Comparison of ENCODE assay signal across 8 cellular contexts in the genomic region with DNA sequence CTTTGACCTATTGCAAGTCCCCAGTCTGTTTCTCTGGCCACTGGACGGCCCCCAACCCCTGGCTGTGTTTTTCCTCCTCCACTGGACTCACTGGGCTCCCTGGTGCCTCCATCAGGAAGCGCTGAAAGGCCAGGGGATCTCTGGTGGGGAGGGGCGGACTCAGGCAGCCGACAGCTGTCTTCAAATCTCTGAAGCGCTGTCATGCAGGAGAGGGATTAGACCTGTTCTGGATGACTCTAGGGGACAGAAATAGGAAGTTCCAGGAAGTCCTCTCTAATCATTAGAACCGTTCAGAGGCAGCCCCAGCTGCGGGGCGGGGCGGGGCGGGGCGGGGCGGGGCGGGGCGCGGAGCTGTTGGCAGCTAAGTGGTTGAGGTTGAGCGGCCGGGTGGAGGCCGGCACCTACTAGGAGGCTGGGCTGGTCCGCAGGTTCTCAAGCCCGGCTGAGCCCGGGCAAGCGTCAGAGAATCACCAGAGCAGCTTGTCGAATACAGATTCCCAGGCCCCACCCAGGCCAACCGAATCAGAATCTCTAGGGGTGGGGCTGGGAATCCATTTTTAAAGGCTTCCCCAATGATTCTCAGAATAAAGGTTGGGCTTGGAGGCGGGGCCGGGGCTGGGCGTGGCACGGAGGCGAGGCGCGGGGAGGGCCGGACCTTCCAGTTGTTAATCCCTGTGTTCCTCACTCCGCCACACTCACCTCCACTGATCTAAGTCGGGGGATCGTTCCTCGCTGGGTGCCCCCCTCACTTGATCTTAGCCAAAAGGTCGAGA. TPM values are rescaled to one million over a fixed set of nuclear protein-coding genes. Genes with fewer than 3 reads are reported as not detected.
DNase-seq lines count a peak whose midpoint lies in the region; ATAC-seq and TF ChIP-seq lines count a peak whose summit lies in the region.

No MANE protein-coding gene starts in this region.

- TF ChIP-seq CTCF in C4-2B (conservative IDR thresholded peaks at IDR 0.05) (no peak; the same call in 1 of the 2 replicates), fibroblast of the aortic adventitia (IDR thresholded peaks at IDR 0.05; ENCODE audit: insufficient read depth, low read length) (no peak), neural progenitor cell (IDR thresholded peaks at IDR 0.05) (no peak), tibial artery (IDR thresholded peaks at IDR 0.05) (no peak)

- H3F3A ChIP-seq in neural progenitor cell (ENCODE audit: low read depth) = peaks cover 19% of the 10 kb centered on the region

- no peaks in the 10 kb centered on the region for H3K36me3 Mint-ChIP-seq in neural progenitor cell

- H3K27ac ChIP-seq in C4-2B (peak overlapping the region; percentile 45; the same call in 1 of the 2 replicates), neural progenitor cell (no peak overlapping the region), tibial artery (peak overlapping the region; percentile 93 to 97)

- peak overlapping the region; percentile 74 for H3K4me2 ChIP-seq in neural progenitor cell

- H3K4me1 ChIP-seq in neural progenitor cell (peaks cover 3% of the 10 kb centered on the region), tibial artery (peaks cover 0 to 44% (median 30%) of the 10 kb centered on the region in 4 donors)

- peaks cover 27% of the 10 kb centered on the region for H3K27me3 Mint-ChIP-seq in neural progenitor cell (ENCODE audit: insufficient read depth, low read depth)

- H3K9me3 ChIP-seq in neural progenitor cell (ENCODE audit: low read depth) (no peaks in the 10 kb centered on the region), tibial artery (no peaks in the 10 kb centered on the region)

- peak; percentile 68 for ATAC-seq in GM19328 (IDR thresholded peaks at IDR 0.05; ENCODE audit: unreplicated experiment)
- ATAC-seq in HG03521 (IDR thresholded peaks at IDR 0.05; ENCODE audit: unreplicated experiment) = peak; percentile 55

- H3K4me1 Mint-ChIP-seq in neural progenitor cell = peaks cover 23% of the 10 kb centered on the region

- H2AFZ ChIP-seq in neural progenitor cell (replicated peaks) = no peak overlapping the region

- H3K4me3 Mint-ChIP-seq in neural progenitor cell = peak overlapping the region; percentile 76

- H3K36me3 ChIP-seq in neural progenitor cell (no peaks in the 10 kb centered on the region), tibial artery (peaks cover 22 to 24% (median 22%) of the 10 kb centered on the region in 3 donors)

- peak overlapping the region; percentile 25 for H3K4me3 ChIP-seq in fibroblast of the aortic adventitia (ENCODE audit: low read depth, low read length)
- H3K4me3 ChIP-seq in neural progenitor cell = peak overlapping the region; percentile 38
- H3K4me3 ChIP-seq in tibial artery = peak overlapping the region; percentile 39 to 47

- H3K27me3 ChIP-seq in neural progenitor cell (peaks cover 33% of the 10 kb centered on the region), tibial artery (no peaks in the 10 kb centered on the region)

- no peak overlapping the region for H3K27ac Mint-ChIP-seq in neural progenitor cell

- H3K79me2 ChIP-seq in neural progenitor cell (ENCODE audit: low read depth) = no peaks in the 10 kb centered on the region

- no peak overlapping the region for H3K9ac ChIP-seq in neural progenitor cell

- DNase-seq in NOMO-1 treated with DMSO at 0.1 percent for 48 hours (lab: John Stamatoyannopoulos, UW; ENCODE audit: unreplicated experiment) = peak; percentile 86
- peak; percentile 62 for DNase-seq in activated T-cell treated with anti-CD3 and anti-CD28 coated beads for 48 hours (ENCODE audit: low read depth)
- DNase-seq in fibroblast of the aortic adventitia (ENCODE audit: low read depth) = peak; percentile 69
- peak; percentile 82 for DNase-seq in neural progenitor cell (ENCODE audit: low spot score)
- peak; percentile 71 to 90 for DNase-seq in tibial artery

- H4K20me1 ChIP-seq in neural progenitor cell (ENCODE audit: low read depth) = no peaks in the 10 kb centered on the region

- intact Hi-C loops in tibial artery (cut with DNase I; ENCODE audit: low total_unique reads) = loop anchor here (5.0 kb wide), 1 partner anchor 33 kb away; no protein-coding TSS in a partner anchor

- H3K9me3 Mint-ChIP-seq in neural progenitor cell = no peaks in the 10 kb centered on the region

RNA-seq across cellular contexts. Expression of gene PHLDA3, which starts 11.4 kb away (rescaled TPM):
- 68.6 and 164 TPM in 2 replicates for total RNA-seq in fibroblast of the aortic adventitia (ENCODE audit: low replicate concordance)
- total RNA-seq in neural progenitor cell (ENCODE audit: low replicate concordance) = 1.9 and 11.8 TPM in 2 replicates

RNA-seq across cellular contexts. Expression of gene CSRP1, which starts 26.5 kb away (rescaled TPM):
- total RNA-seq in fibroblast of the aortic adventitia (ENCODE audit: low replicate concordance) (86.9 and 120 TPM in 2 replicates), neural progenitor cell (ENCODE audit: low replicate concordance) (2.5 and 4.1 TPM in 2 replicates)

RNA-seq across cellular contexts. Expression of gene NAV1, which starts 58.5 kb away (rescaled TPM):
- total RNA-seq in fibroblast of the aortic adventitia (ENCODE audit: low replicate concordance) (29.8 and 136 TPM in 2 replicates), neural progenitor cell (ENCODE audit: low replicate concordance) (60.7 and 83.0 TPM in 2 replicates)

RNA-seq across cellular contexts. Expression of gene TNNI1, which starts 58.9 kb away (rescaled TPM):
- total RNA-seq in fibroblast of the aortic adventitia (ENCODE audit: low replicate concordance) (0.27 TPM in 1 of 2 replicates, not detected in the other), neural progenitor cell (ENCODE audit: low replicate concordance) (0.43 and 1.3 TPM in 2 replicates)

Comparison
In these comparisons a context has a peak if more than half of its experiments do, and no peak if none do; other contexts are left out.
1. RNA of gene CSRP1, which starts 26.5 kb away (total RNA-seq): 86.9 to 120 TPM in fibroblast of the aortic adventitia; 2.5 to 4.1 TPM in neural progenitor cell; every median in the first group is over 10 times any median in the second.
2. Peak in every context shown above with its lines, with median percentiles within 50 percentile points of each other: DNase-seq and H3K4me3 ChIP-seq.